Comparison of ENCODE assay signal across 9 cellular contexts in genomic region chr1:116111196-116112021, GRCh38. TPM values are rescaled to one million over a fixed set of nuclear protein-coding genes. Genes with fewer than 3 reads are reported as not detected.
A peak's percentile ranks its signal among the peaks of the same experiment; 100 is the strongest.
DNase-seq lines count a peak whose midpoint lies in the region; ATAC-seq, FAIRE-seq and TF ChIP-seq lines count a peak whose summit lies in the region.
"Had no signal": no experiment of that assay in that cellular context is flagged by ENCODE, and none has a peak within 500 bp of the region (broad histone marks: within the 10 kb centered on the region; RNA-seq: fewer than 3 reads in every experiment).

Gene MAB21L3, plus strand, starts transcription at chr1:116111399. Its CDS starts 1,217 bp downstream, at chr1:116112616.

- H2AFZ ChIP-seq in Karpas-422 (ENCODE audit: low read length): no peak within 1 kb of the TSS

- no peak within 1 kb of the TSS for H3K9ac ChIP-seq in Karpas-422 (ENCODE audit: low read length)

- no peaks in the 10 kb centered on the region for H3K9me3 ChIP-seq in pancreas
- H3K9me3 ChIP-seq in Karpas-422 (ENCODE audit: low read length): no peaks in the 10 kb centered on the region

- DNase-seq in RWPE1 (ENCODE audit: low spot score) (no peak), pancreas (no peak), NCI-H1417 treated with DMSO at 0.1 percent for 48 hours (lab: John Stamatoyannopoulos, UW) (no peak), H4 (ENCODE audit: low spot score) (no peak), posterior cingulate gyrus (no peak), Karpas-422 (no peak)
- DNase-seq: EL had no signal

- H3K27ac ChIP-seq in RWPE1 (peak within 1 kb of the TSS; percentile 81), pancreas (peak within 1 kb of the TSS in 2 of 4 donors; percentile 13 to 46), Karpas-422 (ENCODE audit: low read length) (no peak within 1 kb of the TSS)

- no peaks in the 10 kb centered on the region for H4K20me1 ChIP-seq in Karpas-422 (ENCODE audit: insufficient read depth, low read depth, low read length)

- CTCF ChIA-PET in RWPE1 (lab: Yijun Ruan, JAX): interaction anchor here (0.9 kb wide), 1 partner anchor 14 kb away, joined by 3 read pairs; no protein-coding TSS in a partner anchor

- ATAC-seq in GM18870 (IDR thresholded peaks at IDR 0.05; ENCODE audit: unreplicated experiment) (peak; percentile 50), HG02678 (IDR thresholded peaks at IDR 0.05; ENCODE audit: unreplicated experiment) (peak; percentile 70), pancreas (peak in 3 of 4 donors; percentile 17 to 44 (median 42))

- POLR2A ChIA-PET in RWPE1 (lab: Yijun Ruan, JAX; ENCODE audit: low non-redundant PET): no interaction called here

- TF ChIP-seq CTCF in RWPE1 (conservative IDR thresholded peaks at IDR 0.05; ENCODE audit: low read depth): no peak
- TF ChIP-seq CTCF in pancreas (IDR thresholded peaks at IDR 0.05): no peak

- H3K27me3 ChIP-seq in pancreas (no peaks in the 10 kb centered on the region), Karpas-422 (ENCODE audit: low read length) (no peaks in the 10 kb centered on the region)

- H3K4me3 ChIP-seq in pancreas (no peak within 1 kb of the TSS), Karpas-422 (ENCODE audit: low read length) (no peak within 1 kb of the TSS)

- intact Hi-C loops in pancreas (cut with DNase I): no loop called here
- intact Hi-C loops in posterior cingulate gyrus (cut with DNase I): no loop called here

- no peak for FAIRE-seq in pancreas (lab: Jason Lieb, UNC)

- H3K4me2 ChIP-seq in Karpas-422 (ENCODE audit: low read depth, low read length, poor library complexity, severe bottlenecking): no peak within 1 kb of the TSS

- WGBS in pancreas, 2 donors: 48 to 52% methylated on average over 14 of the region's 14 CpGs

- no peaks in the 10 kb centered on the region for H3K4me1 ChIP-seq in pancreas
- peaks cover 14% of the 10 kb centered on the region for H3K4me1 ChIP-seq in Karpas-422 (ENCODE audit: low read length)

- H3K9me2 ChIP-seq in Karpas-422 (replicated peaks; ENCODE audit: insufficient read depth, low read length): no peaks in the 10 kb centered on the region

- H3K36me3 ChIP-seq in pancreas (no peaks in the 10 kb centered on the region), Karpas-422 (ENCODE audit: insufficient read depth, low read length) (no peaks in the 10 kb centered on the region)

- no peaks in the 10 kb centered on the region for H3K79me2 ChIP-seq in Karpas-422 (ENCODE audit: low read length)

RNA-seq across cellular contexts. Expression of gene MAB21L3, which starts in this region (rescaled TPM):
- total RNA-seq in pancreas: under 1 TPM in 1 of 6 donors, not detected in 5; 0.12 TPM
- polyA plus RNA-seq in pancreas: not detected
- not detected in 2 replicates for total RNA-seq in H4 (2014; rRNA removed; shearing (Covaris generic))
- not detected in 2 replicates for total RNA-seq in Karpas-422 (2014; rRNA removed; shearing (Covaris generic); ENCODE audit: low replicate concordance)

Comparison
In these comparisons a context has a peak if more than half of its experiments do, and no peak if none do; other contexts are left out.
1. Peak in ATAC-seq in pancreas; RNA of the gene not detected or under 1 TPM.